In the genomic region with DNA sequence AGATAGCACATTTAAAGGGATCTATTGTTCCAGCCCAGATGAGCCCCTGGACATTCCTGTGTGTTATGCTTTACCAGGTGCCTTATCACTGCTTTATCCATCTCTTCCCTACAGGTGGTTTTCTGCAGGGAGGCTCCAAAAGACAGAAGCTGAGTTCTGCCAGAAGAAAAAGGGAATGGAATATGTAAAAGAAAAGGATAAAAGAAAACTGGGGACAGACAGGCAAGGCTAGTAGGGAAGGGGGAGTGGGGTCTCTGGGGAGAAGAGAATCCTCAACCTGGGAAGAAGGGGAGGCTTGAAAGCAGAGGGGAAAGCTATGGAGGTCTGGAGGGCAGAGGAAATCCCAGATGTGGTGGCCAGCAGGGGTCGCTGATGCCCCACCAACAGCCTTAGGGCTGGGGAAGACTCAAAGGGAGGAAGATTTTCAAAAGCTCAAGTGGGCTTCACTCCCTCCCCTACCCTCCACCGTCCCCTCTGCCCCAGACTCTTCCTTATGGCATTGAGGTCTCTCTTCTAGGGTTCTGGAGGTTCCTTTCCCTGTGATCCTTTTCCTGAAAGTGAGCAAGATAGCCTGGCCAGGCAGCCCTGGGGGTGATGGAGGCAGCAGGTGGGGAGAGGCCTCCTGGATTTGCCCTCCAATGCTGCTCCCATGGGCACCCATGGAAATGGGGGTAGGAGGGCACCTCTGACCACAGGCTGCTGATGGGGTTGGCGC, we compare ENCODE assay signal across 8 cellular contexts.
A peak's percentile ranks its signal among the peaks of the same experiment; 100 is the strongest.
DNase-seq lines count a peak whose midpoint lies in the region; ATAC-seq and TF ChIP-seq lines count a peak whose summit lies in the region.

No MANE protein-coding gene starts in this region.

- no peaks in the 10 kb centered on the region for H4K20me1 ChIP-seq in OCI-LY3 (ENCODE audit: insufficient read depth, low read length)

- no peak overlapping the region for H3K4me2 ChIP-seq in OCI-LY3 (ENCODE audit: low read length)

- CTCF ChIA-PET in naive thymus-derived CD4-positive, alpha-beta T cell (lab: Charles Lee) = interaction anchor here (0.6 to 5.8 kb wide), 10 partner anchors 22 to 464 kb away, joined by 3 to 53 read pairs (median 3); no protein-coding TSS in a partner anchor

- H3K9me3 ChIP-seq in OCI-LY3 (ENCODE audit: insufficient read depth, low read length) = no peaks in the 10 kb centered on the region
- H3K9me3 ChIP-seq in esophagus muscularis mucosa = no peaks in the 10 kb centered on the region
- no peaks in the 10 kb centered on the region for H3K9me3 ChIP-seq in naive thymus-derived CD4-positive, alpha-beta T cell (ENCODE audit: control insufficient read depth in 2 of 3, low read length in 3 of 3)

- H3K27me3 ChIP-seq in OCI-LY3 (ENCODE audit: low read depth, low read length) (0 out of 2 replicates have a peak, but pooled peaks cover 12% of the 10 kb centered on the region), esophagus muscularis mucosa (no peaks in the 10 kb centered on the region)
- H3K27me3 ChIP-seq in naive thymus-derived CD4-positive, alpha-beta T cell (ENCODE audit: control insufficient read depth in 2 of 2, insufficient read depth in 2 of 2, low read length in 2 of 2) = no peaks in the 10 kb centered on the region

- H3K4me1 ChIP-seq in OCI-LY3 (ENCODE audit: low read length) (no peaks in the 10 kb centered on the region), esophagus muscularis mucosa (peaks cover 0 to 21% (median 18%) of the 10 kb centered on the region in 4 donors)
- no peaks in the 10 kb centered on the region for H3K4me1 ChIP-seq in naive thymus-derived CD4-positive, alpha-beta T cell (ENCODE audit: control insufficient read depth in 2 of 2, insufficient read depth in 2 of 2, low read length in 2 of 2)

- no peak for TF ChIP-seq POLR2A in esophagus muscularis mucosa (IDR thresholded peaks at IDR 0.05; ENCODE audit: low read depth)

- POLR2A ChIA-PET in naive thymus-derived CD4-positive, alpha-beta T cell (lab: Charles Lee) = no interaction called here

- H2AFZ ChIP-seq in OCI-LY3 (ENCODE audit: low read depth, low read length) = no peak overlapping the region

- TF ChIP-seq EP300 in esophagus muscularis mucosa (IDR thresholded peaks at IDR 0.05) = no peak

- H3K27ac Mint-ChIP-seq in naive thymus-derived CD4-positive, alpha-beta T cell = no peak overlapping the region
- H3K27ac Mint-ChIP-seq in stimulated activated effector memory CD8-positive, alpha-beta T cell treated with anti-CD3 and anti-CD28 coated beads, Interleukin-12 subunit alpha, Interleukin-12 subunit beta, amount 100 ng/mL, for 72 hours = peak overlapping the region; percentile 27

- 39% methylated on average over 3 of the region's 3 CpGs for WGBS in esophagus muscularis mucosa

- no peak overlapping the region for H3K9ac ChIP-seq in OCI-LY3 (ENCODE audit: low read length)

- TF ChIP-seq CTCF in OCI-LY3 (IDR thresholded peaks at IDR 0.05; ENCODE audit: low read depth, low read length) (peak; percentile 81), esophagus muscularis mucosa (IDR thresholded peaks at IDR 0.05) (peak; percentile 87 to 89 (median 88))

- peaks cover 0 to 13% (median 0%) of the 10 kb centered on the region in 7 donors for H3K4me1 Mint-ChIP-seq in naive thymus-derived CD4-positive, alpha-beta T cell
- peaks cover 41% of the 10 kb centered on the region for H3K4me1 Mint-ChIP-seq in stimulated activated effector memory CD8-positive, alpha-beta T cell treated with anti-CD3 and anti-CD28 coated beads, Interleukin-12 subunit alpha, Interleukin-12 subunit beta, amount 100 ng/mL, for 72 hours

- no peak overlapping the region for H3K4me3 ChIP-seq in OCI-LY3 (ENCODE audit: low read length)
- H3K4me3 ChIP-seq in esophagus muscularis mucosa = no peak overlapping the region
- no peak overlapping the region for H3K4me3 ChIP-seq in naive thymus-derived CD4-positive, alpha-beta T cell (ENCODE audit: low read length)

- no peaks in the 10 kb centered on the region for H3K9me3 Mint-ChIP-seq in naive thymus-derived CD4-positive, alpha-beta T cell
- no peaks in the 10 kb centered on the region for H3K9me3 Mint-ChIP-seq in stimulated activated effector memory CD8-positive, alpha-beta T cell treated with anti-CD3 and anti-CD28 coated beads, Interleukin-12 subunit alpha, Interleukin-12 subunit beta, amount 100 ng/mL, for 72 hours

- intact Hi-C loops in esophagus muscularis mucosa (cut with DNase I) = loop anchor here (1.0 kb wide), 1 partner anchor 217 kb away; no protein-coding TSS in a partner anchor
- intact Hi-C loops in naive thymus-derived CD4-positive, alpha-beta T cell (cut with micrococcal nuclease) = loop anchor here (1.0 to 5.0 kb wide), 7 partner anchors 29 to 794 kb away; no protein-coding TSS in a partner anchor

- no peak overlapping the region for H3K4me3 Mint-ChIP-seq in naive thymus-derived CD4-positive, alpha-beta T cell
- no peak overlapping the region for H3K4me3 Mint-ChIP-seq in stimulated activated effector memory CD8-positive, alpha-beta T cell treated with anti-CD3 and anti-CD28 coated beads, Interleukin-12 subunit alpha, Interleukin-12 subunit beta, amount 100 ng/mL, for 72 hours

- peak; percentile 72 for ATAC-seq in HG02938 (IDR thresholded peaks at IDR 0.05; ENCODE audit: unreplicated experiment)
- ATAC-seq in naive thymus-derived CD4-positive, alpha-beta T cell = peak; percentile 79
- ATAC-seq in stimulated activated effector memory CD8-positive, alpha-beta T cell treated with anti-CD3 and anti-CD28 coated beads, Interleukin-12 subunit alpha, Interleukin-12 subunit beta, amount 100 ng/mL, for 72 hours = peak; percentile 80

- no peaks in the 10 kb centered on the region for H3K36me3 Mint-ChIP-seq in naive thymus-derived CD4-positive, alpha-beta T cell
- H3K36me3 Mint-ChIP-seq in stimulated activated effector memory CD8-positive, alpha-beta T cell treated with anti-CD3 and anti-CD28 coated beads, Interleukin-12 subunit alpha, Interleukin-12 subunit beta, amount 100 ng/mL, for 72 hours = no peaks in the 10 kb centered on the region

- H3K79me2 ChIP-seq in OCI-LY3 (ENCODE audit: low read length) = no peaks in the 10 kb centered on the region

- H3K27ac ChIP-seq in OCI-LY3 (ENCODE audit: low read length) = no peak overlapping the region
- H3K27ac ChIP-seq in esophagus muscularis mucosa (replicated peaks in 1 of 4) = no peak overlapping the region
- H3K27ac ChIP-seq in naive thymus-derived CD4-positive, alpha-beta T cell (ENCODE audit: low read depth, low read length) = no peak overlapping the region

- peak; percentile 48 for DNase-seq in NCI-H1436 (lab: John Stamatoyannopoulos, UW)
- no peak for DNase-seq in NCI-H1436 treated with DMSO at 0.1 percent for 48 hours (lab: John Stamatoyannopoulos, UW)
- peak; percentile 59 for DNase-seq in activated T-cell treated with anti-CD3 and anti-CD28 coated beads for 4 hours
- DNase-seq in esophagus muscularis mucosa (ENCODE audit: extremely low spot score) = no peak
- DNase-seq in naive thymus-derived CD4-positive, alpha-beta T cell = peak; percentile 31 to 64 (median 52)
- peak; percentile 66 to 88 for DNase-seq in stimulated activated effector memory CD8-positive, alpha-beta T cell treated with anti-CD3 and anti-CD28 coated beads, Interleukin-12 subunit alpha, Interleukin-12 subunit beta, amount 100 ng/mL, for 72 hours (ENCODE audit: low spot score in 2 of 2)

- H3K36me3 ChIP-seq in OCI-LY3 (replicated peaks; ENCODE audit: low read depth, low read length) (no peaks in the 10 kb centered on the region), esophagus muscularis mucosa (no peaks in the 10 kb centered on the region)
- no peaks in the 10 kb centered on the region for H3K36me3 ChIP-seq in naive thymus-derived CD4-positive, alpha-beta T cell (ENCODE audit: control insufficient read depth in 2 of 3, insufficient read depth in 3 of 3, low read length in 3 of 3)

- peaks cover 0 to 22% (median 0%) of the 10 kb centered on the region in 5 donors for H3K27me3 Mint-ChIP-seq in naive thymus-derived CD4-positive, alpha-beta T cell

Comparison
In these comparisons a context has a peak if more than half of its experiments do, and no peak if none do; other contexts are left out.
1. DNase-seq: peak in NCI-H1436 (single experiment), activated T-cell treated with anti-CD3 and anti-CD28 coated beads for 4 hours (single experiment), naive thymus-derived CD4-positive, alpha-beta T cell (9 of 9) and stimulated activated effector memory CD8-positive, alpha-beta T cell treated with anti-CD3 and anti-CD28 coated beads, Interleukin-12 subunit alpha, Interleukin-12 subunit beta, amount 100 ng/mL, for 72 hours (2 of 2); none in NCI-H1436 treated with DMSO at 0.1 percent for 48 hours (single experiment) and esophagus muscularis mucosa (single experiment).
2. Peak in every context shown above with its lines, with median percentiles within 50 percentile points of each other: ATAC-seq.